12 cellular contexts compared by ENCODE assay signal in genomic region chr10:26869528-26869927, GRCh38. TPM values are rescaled to one million over a fixed set of nuclear protein-coding genes. Genes with fewer than 3 reads are reported as not detected.
DNase-seq lines count a peak whose midpoint lies in the region; ATAC-seq, FAIRE-seq and TF ChIP-seq lines count a peak whose summit lies in the region.
"Had no signal": no experiment of that assay in that cellular context is flagged by ENCODE, and none has a peak within 500 bp of the region (broad histone marks: within the 10 kb centered on the region; RNA-seq: fewer than 3 reads in every experiment).

No MANE protein-coding gene starts in this region.

- H3K9ac ChIP-seq in Karpas-422 (ENCODE audit: low read length) (peak overlapping the region; percentile 24; the same call in 1 of the 2 replicates), keratinocyte (ENCODE audit: control insufficient read depth, extremely low read depth, insufficient read depth, low read length) (peak overlapping the region; percentile 41)

- H3K36me3 Mint-ChIP-seq in CD4-positive, alpha-beta T cell (ENCODE audit: low read depth) = no peaks in the 10 kb centered on the region
- H3K36me3 Mint-ChIP-seq in activated CD4-positive, alpha-beta memory T cell treated with anti-CD3 and anti-CD28 coated beads for 36 hours = no peaks in the 10 kb centered on the region

- no peaks in the 10 kb centered on the region for H3K27me3 ChIP-seq in CD4-positive, alpha-beta T cell (ENCODE audit: control insufficient read depth, insufficient read depth, low read length)
- H3K27me3 ChIP-seq in Karpas-422 (ENCODE audit: low read length) (no peaks in the 10 kb centered on the region), keratinocyte (ENCODE audit: control insufficient read depth, extremely low read depth, insufficient read depth, low read length) (no peaks in the 10 kb centered on the region)
- H3K27me3 ChIP-seq: SJSA1 had no signal

- H3K27ac Mint-ChIP-seq in CD4-positive, alpha-beta T cell = peak overlapping the region; percentile 27
- H3K27ac Mint-ChIP-seq in activated CD4-positive, alpha-beta memory T cell treated with anti-CD3 and anti-CD28 coated beads for 36 hours = peak overlapping the region; percentile 13

- POLR2A ChIA-PET in CD4-positive, alpha-beta T cell (lab: Charles Lee) = interaction anchor here (0.6 to 0.8 kb wide), 2 partner anchors 8 to 172 kb away, joined by 3 read pairs; partner anchors contain the start of gene ABI1
- POLR2A ChIA-PET in activated CD4-positive, alpha-beta memory T cell treated with anti-CD3 and anti-CD28 coated beads for 36 hours (lab: Charles Lee) = no interaction called here

- no peaks in the 10 kb centered on the region for H4K20me1 ChIP-seq in Karpas-422 (ENCODE audit: insufficient read depth, low read depth, low read length)
- no peaks in the 10 kb centered on the region for H4K20me1 ChIP-seq in keratinocyte (ENCODE audit: control insufficient read depth, extremely low read depth, insufficient read depth, low read length)

- H3K9me2 ChIP-seq in Karpas-422 (replicated peaks; ENCODE audit: insufficient read depth, low read length) = no peaks in the 10 kb centered on the region

- peak; percentile 67 for ATAC-seq in CD4-positive, alpha-beta T cell (ENCODE audit: poor library complexity)
- no peak for ATAC-seq in GM19452 (IDR thresholded peaks at IDR 0.05; ENCODE audit: unreplicated experiment)
- ATAC-seq in GM19023 (IDR thresholded peaks at IDR 0.05; ENCODE audit: unreplicated experiment) = no peak
- no peak for ATAC-seq in HG03139 (IDR thresholded peaks at IDR 0.05; ENCODE audit: unreplicated experiment)

- DNase-seq in CD4-positive, alpha-beta T cell = no peak
- DNase-seq in Karpas-422 = peak; percentile 44
- DNase-seq in activated CD4-positive, alpha-beta memory T cell treated with anti-CD3 and anti-CD28 coated beads for 36 hours = peak; percentile 59
- DNase-seq in keratinocyte (ENCODE audit: low read depth, low spot score) = peak; percentile 87
- no peak for DNase-seq in GM03348 (ENCODE audit: low spot score)
- DNase-seq: NCI-H146, occipital lobe had no signal

- H3K4me3 ChIP-seq in Karpas-422 (ENCODE audit: low read length) = peak overlapping the region; percentile 48; the same call in 1 of the 2 replicates
- no peak overlapping the region for H3K4me3 ChIP-seq in keratinocyte (ENCODE audit: control insufficient read depth in 2 of 3, extremely low read depth in 1 of 3, insufficient read depth in 2 of 3, low read depth in 1 of 3, low read length in 3 of 3)
- H3K4me3 ChIP-seq: SJSA1 had no signal

- H3K9me3 Mint-ChIP-seq in CD4-positive, alpha-beta T cell = no peaks in the 10 kb centered on the region
- no peaks in the 10 kb centered on the region for H3K9me3 Mint-ChIP-seq in activated CD4-positive, alpha-beta memory T cell treated with anti-CD3 and anti-CD28 coated beads for 36 hours

- intact Hi-C loops in CD4-positive, alpha-beta T cell (cut with DNase I, micrococcal nuclease) = no loop called here
- intact Hi-C loops in activated CD4-positive, alpha-beta memory T cell treated with anti-CD3 and anti-CD28 coated beads for 36 hours (cut with micrococcal nuclease) = loop anchor here (1.0 kb wide), 1 partner anchor 8 kb away; no protein-coding TSS in a partner anchor

- H3K4me1 ChIP-seq in Karpas-422 (ENCODE audit: low read length) (peaks cover 10% of the 10 kb centered on the region), keratinocyte (ENCODE audit: control insufficient read depth, extremely low read depth, insufficient read depth, low read length) (peaks cover 16% of the 10 kb centered on the region)

- no peaks in the 10 kb centered on the region for H3K79me2 ChIP-seq in Karpas-422 (ENCODE audit: low read length)
- no peaks in the 10 kb centered on the region for H3K79me2 ChIP-seq in keratinocyte (ENCODE audit: control insufficient read depth, insufficient read depth, low read length)

- H3K4me2 ChIP-seq in Karpas-422 (ENCODE audit: low read depth, low read length, poor library complexity, severe bottlenecking) (peak overlapping the region; percentile 53), keratinocyte (ENCODE audit: control insufficient read depth, extremely low read depth, insufficient read depth, low read depth, low read length) (peak overlapping the region; percentile 67)

- H3K9me3 ChIP-seq in CD4-positive, alpha-beta T cell (ENCODE audit: control insufficient read depth, low read length) = no peaks in the 10 kb centered on the region
- H3K9me3 ChIP-seq in Karpas-422 (ENCODE audit: low read length) = no peaks in the 10 kb centered on the region
- no peaks in the 10 kb centered on the region for H3K9me3 ChIP-seq in keratinocyte (ENCODE audit: control insufficient read depth, low read depth, low read length)
- H3K9me3 ChIP-seq: SJSA1 had no signal

- peaks cover 4% of the 10 kb centered on the region for H3K27me3 Mint-ChIP-seq in CD4-positive, alpha-beta T cell
- H3K27me3 Mint-ChIP-seq in activated CD4-positive, alpha-beta memory T cell treated with anti-CD3 and anti-CD28 coated beads for 36 hours = no peaks in the 10 kb centered on the region

- dilution Hi-C loops in keratinocyte (cut with MboI; ENCODE audit: extremely low pct_ligation_motif_present, low sequenced_read_pairs) = no loop called here

- H3K4me1 Mint-ChIP-seq in CD4-positive, alpha-beta T cell (ENCODE audit: low read depth) = peaks cover 7% of the 10 kb centered on the region
- peaks cover 8% of the 10 kb centered on the region for H3K4me1 Mint-ChIP-seq in activated CD4-positive, alpha-beta memory T cell treated with anti-CD3 and anti-CD28 coated beads for 36 hours (ENCODE audit: low read depth)

- no peak overlapping the region for H3K27ac ChIP-seq in CD4-positive, alpha-beta T cell (ENCODE audit: low read depth, low read length)
- H3K27ac ChIP-seq in Karpas-422 (ENCODE audit: low read length) (no peak overlapping the region), keratinocyte (ENCODE audit: control insufficient read depth, insufficient read depth, low read length) (peak overlapping the region; percentile 77)
- H3K27ac ChIP-seq: SJSA1 had no signal

- H3K36me3 ChIP-seq in Karpas-422 (ENCODE audit: insufficient read depth, low read length) (no peaks in the 10 kb centered on the region), keratinocyte (ENCODE audit: control insufficient read depth in 2 of 2, extremely low read depth in 1 of 2, insufficient read depth in 2 of 2, low read length in 2 of 2) (no peaks in the 10 kb centered on the region)
- H3K36me3 ChIP-seq: SJSA1 had no signal

- no peaks in the 10 kb centered on the region for H3K9me1 ChIP-seq in keratinocyte (ENCODE audit: control insufficient read depth, extremely low read depth, insufficient read depth, low read length)

- peak; percentile 96 for FAIRE-seq in keratinocyte (lab: Jason Lieb, UNC)
- FAIRE-seq: colon had no signal

- peak overlapping the region; percentile 40 for H3K4me3 Mint-ChIP-seq in CD4-positive, alpha-beta T cell
- H3K4me3 Mint-ChIP-seq in activated CD4-positive, alpha-beta memory T cell treated with anti-CD3 and anti-CD28 coated beads for 36 hours = no peak overlapping the region

- no peak for TF ChIP-seq CTCF in CD4-positive, alpha-beta T cell (IDR thresholded peaks at IDR 0.05)
- TF ChIP-seq CTCF in keratinocyte (optimal IDR thresholded peaks at IDR 0.05 in 1 of 3, IDR thresholded peaks at IDR 0.05 in 1 of 3, conservative IDR thresholded peaks at IDR 0.05 in 1 of 3; ENCODE audit: extremely low read depth in 1 of 3, insufficient read depth in 2 of 3, low read length in 3 of 3) = no peak

- CTCF ChIA-PET in CD4-positive, alpha-beta T cell (lab: Charles Lee) = interaction anchor here (0.7 to 1.4 kb wide), 2 partner anchors 9 to 140 kb away, joined by 3 read pairs; partner anchors contain the start of gene ABI1
- CTCF ChIA-PET in activated CD4-positive, alpha-beta memory T cell treated with anti-CD3 and anti-CD28 coated beads for 36 hours (lab: Charles Lee) = interaction anchor here (0.6 to 1.9 kb wide), 5 partner anchors 8 to 143 kb away, joined by 3 to 15 read pairs (median 5); partner anchors contain the start of gene ABI1

- H2AFZ ChIP-seq in Karpas-422 (ENCODE audit: low read length) = peak overlapping the region; percentile 92
- H2AFZ ChIP-seq in keratinocyte (ENCODE audit: control insufficient read depth, low read length) = peak overlapping the region; percentile 71

RNA-seq across cellular contexts. Expression of gene ABI1, which starts 8.8 kb away (rescaled TPM):
- total RNA-seq in CD4-positive, alpha-beta T cell = 10 to 100 TPM; 83.2 to 83.6 TPM
- 46.0 and 79.8 TPM in 2 replicates for total RNA-seq in Karpas-422 (2014; rRNA removed; shearing (Covaris generic); ENCODE audit: low replicate concordance)
- total RNA-seq in activated CD4-positive, alpha-beta memory T cell treated with anti-CD3 and anti-CD28 coated beads for 36 hours = 10 to 100 TPM; 55.5 to 56.2 TPM
- polyA plus RNA-seq in keratinocyte = 56.3 to 78.9 TPM (median 78.0 TPM) in 3 replicates
- 87.9 TPM for polyA plus RNA-seq in keratinocyte (2011; ENCODE audit: low read depth)
- 61.4 and 104 TPM in 2 replicates for polyA plus RNA-seq in keratinocyte (2011; cell fraction: cytosol; rRNA removed)
- 99.9 and 107 TPM in 2 replicates for polyA plus RNA-seq in keratinocyte (2011; cell fraction: nucleus; rRNA removed)
- 40.9 and 73.8 TPM in 2 replicates for polyA plus RNA-seq in keratinocyte (2012; ENCODE audit: low replicate concordance)
- 36.5 to 65.4 TPM (median 53.4 TPM) in 3 replicates for polyA minus RNA-seq in keratinocyte
- 28.4 TPM for polyA minus RNA-seq in keratinocyte (2011; cell fraction: cytosol; rRNA and poly(A)+ RNA removed)
- polyA minus RNA-seq in keratinocyte (2011; cell fraction: nucleus; rRNA and poly(A)+ RNA removed) = 30.2 and 60.2 TPM in 2 replicates

Comparison
In these comparisons a context has a peak if more than half of its experiments do, and no peak if none do; other contexts are left out.
1. DNase-seq: peak in Karpas-422 (single experiment), activated CD4-positive, alpha-beta memory T cell treated with anti-CD3 and anti-CD28 coated beads for 36 hours (single experiment) and keratinocyte (single experiment); none in CD4-positive, alpha-beta T cell (0 of 10) and GM03348 (single experiment).